15 cellular contexts compared by ENCODE assay signal in the genomic region with DNA sequence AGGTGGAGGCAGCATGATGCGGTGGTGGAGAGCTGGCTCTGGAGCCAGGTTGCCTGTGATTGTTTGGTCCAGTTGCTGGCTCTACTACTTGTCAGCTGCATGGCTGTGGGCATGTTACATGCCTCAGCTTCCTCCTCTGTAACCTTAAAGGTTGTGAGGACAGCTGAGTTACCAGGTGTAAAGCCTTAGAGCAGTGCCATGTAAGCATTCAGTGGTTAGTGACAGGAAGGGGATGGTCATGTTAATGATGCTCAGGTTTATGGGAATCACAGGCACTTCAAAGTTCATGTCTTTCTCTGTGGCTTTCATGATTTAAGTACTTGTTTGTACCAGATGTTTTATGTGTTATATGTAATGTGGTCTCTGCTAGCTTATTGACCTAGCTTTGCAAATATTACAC. TPM values are rescaled to one million over a fixed set of nuclear protein-coding genes. Genes with fewer than 3 reads are reported as not detected.
"Had no signal": no experiment of that assay in that cellular context is flagged by ENCODE, and none has a peak within 500 bp of the region (broad histone marks: within the 10 kb centered on the region; RNA-seq: fewer than 3 reads in every experiment).

No MANE protein-coding gene starts in this region.

- H3K36me3 ChIP-seq: gastrocnemius medialis had no signal

- H3K27me3 ChIP-seq: gastrocnemius medialis, heart right ventricle, left lung, tibial artery had no signal

- H3K9me3 ChIP-seq: gastrocnemius medialis, heart right ventricle, left lung, SK-N-SH, tibial artery had no signal

- H3K4me3 Mint-ChIP-seq: memory B cell, nephron progenitor cell had no signal

- H3K4me1 Mint-ChIP-seq: memory B cell had no signal

- H3K27ac Mint-ChIP-seq: memory B cell, nephron progenitor cell had no signal

- DNase-seq: activated CD4-positive, CD25-positive, alpha-beta regulatory T cell; activated CD8-positive, alpha-beta memory T cell treated with anti-CD3 and anti-CD28 coated beads for 24 hours; activated effector memory CD4-positive, alpha-beta T cell treated with Interleukin-2 at 50 U/mL for 16 hours; caudate nucleus; effector CD4-positive, alpha-beta T cell; gastrocnemius medialis; heart right ventricle; left lung; nephron progenitor cell; SK-N-SH; stimulated activated CD4-positive, alpha-beta T cell treated with anti-CD3 and anti-CD28 coated beads, Interleukin-4, amount 100 ng/mL, for 4 hours; tibial artery had no signal

- H3K4me2 ChIP-seq: SK-N-SH had no signal

- H3K4me3 ChIP-seq: coronary artery, gastrocnemius medialis, heart right ventricle, left lung, tibial artery had no signal

- ATAC-seq: gastrocnemius medialis, heart right ventricle, left lung had no signal

- H3K36me3 Mint-ChIP-seq: memory B cell had no signal

- H3K4me1 ChIP-seq: gastrocnemius medialis, left lung, tibial artery had no signal

- H3K9me3 Mint-ChIP-seq: memory B cell, nephron progenitor cell had no signal

- H3K27ac ChIP-seq: coronary artery, gastrocnemius medialis, heart right ventricle, left lung, tibial artery had no signal

- H3K9ac ChIP-seq: SK-N-SH had no signal

- H3K9me2 ChIP-seq: SK-N-SH had no signal

RNA-seq across cellular contexts. Expression of a gene that starts 59.2 kb away (rescaled TPM):
- total RNA-seq: fibroblast of lung had no signal
